15 cellular contexts compared by ENCODE assay signal in the genomic region with DNA sequence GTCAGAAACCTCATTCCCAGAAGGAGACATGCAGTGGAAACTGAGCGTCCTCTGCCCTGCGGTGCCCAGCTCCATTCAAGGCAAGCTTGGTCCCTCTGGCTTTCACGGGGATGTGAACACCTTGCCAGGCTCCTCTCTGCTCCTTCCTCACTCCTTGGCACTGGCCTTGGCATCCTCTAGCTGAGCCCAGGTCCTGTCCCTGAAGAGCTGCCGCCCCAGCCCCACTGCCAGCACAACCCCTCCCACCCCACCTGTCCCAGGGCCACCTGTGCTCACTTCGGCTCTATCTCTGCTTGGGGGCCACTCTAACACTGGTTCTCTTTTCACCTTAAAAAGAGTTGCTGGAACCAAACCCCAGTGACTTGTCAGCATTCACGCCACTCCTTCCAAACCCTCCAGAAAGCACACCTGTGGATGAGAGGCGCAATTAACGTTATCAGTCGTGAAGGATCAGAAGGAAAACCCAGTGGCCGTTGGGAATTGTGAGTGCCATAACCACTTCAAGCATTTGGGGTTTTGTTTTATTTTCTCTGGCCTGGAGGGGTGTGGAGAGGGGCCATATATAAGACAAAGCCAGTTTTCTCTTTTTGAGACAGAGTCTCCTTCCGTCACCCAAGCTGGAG.
DNase-seq lines count a peak whose midpoint lies in the region; ATAC-seq and TF ChIP-seq lines count a peak whose summit lies in the region.
"Had no signal": no experiment of that assay in that cellular context is flagged by ENCODE, and none has a peak within 500 bp of the region (broad histone marks: within the 10 kb centered on the region; RNA-seq: fewer than 3 reads in every experiment).

No MANE protein-coding gene starts in this region.

- no peak for TF ChIP-seq CTCF in neural progenitor cell (IDR thresholded peaks at IDR 0.05)
- TF ChIP-seq CTCF in adrenal gland (IDR thresholded peaks at IDR 0.05) = no peak

- intact Hi-C loops in left colon (cut with DNase I, micrococcal nuclease) (no loop called here), adrenal gland (cut with DNase I) (no loop called here)

- H3F3A ChIP-seq in neural progenitor cell (ENCODE audit: low read depth) = no peaks in the 10 kb centered on the region

- H3K27me3 Mint-ChIP-seq in neural progenitor cell (ENCODE audit: insufficient read depth, low read depth) = peaks cover 19% of the 10 kb centered on the region

- H3K27ac Mint-ChIP-seq in neural progenitor cell = no peak overlapping the region

- peak; percentile 15 for DNase-seq in NCI-H2171 treated with DMSO at 0.1 percent for 48 hours (lab: John Stamatoyannopoulos, UW)
- no peak for DNase-seq in NCI-H2171 (lab: John Stamatoyannopoulos, UW)
- peak; percentile 84 for DNase-seq in SW480 (ENCODE audit: low spot score)
- peak; percentile 14 to 35 for DNase-seq in left colon
- no peak for DNase-seq in neural progenitor cell (ENCODE audit: low spot score)
- no peak for DNase-seq in NCI-H146 (lab: John Stamatoyannopoulos, UW)
- no peak for DNase-seq in adrenal gland
- no peak for DNase-seq in activated gamma-delta T cell (lab: John Stamatoyannopoulos, UW)
- DNase-seq: ACHN; CD4-positive, CD25-positive, alpha-beta regulatory T cell; GM23248; H7 had no signal

- H3K9me3 ChIP-seq in neural progenitor cell (ENCODE audit: low read depth) (no peaks in the 10 kb centered on the region), adrenal gland (replicated peaks in 1 of 3) (no peaks in the 10 kb centered on the region)
- H3K9me3 ChIP-seq: BLaER1 treated with 17β-estradiol and CSF1 and Interleukin-3, amounts not matched to agents 10 nM and 100 nM had no signal

- peak overlapping the region; percentile 60 for H3K4me3 Mint-ChIP-seq in neural progenitor cell
- H3K4me3 Mint-ChIP-seq: CD4-positive, CD25-positive, alpha-beta regulatory T cell had no signal

- ATAC-seq in left colon = peak; percentile 52
- ATAC-seq: GM12878 had no signal

- H2AFZ ChIP-seq in neural progenitor cell (replicated peaks) = no peak overlapping the region
- H2AFZ ChIP-seq: GM23248 had no signal

- H3K9me3 Mint-ChIP-seq in neural progenitor cell = peaks cover 5% of the 10 kb centered on the region
- H3K9me3 Mint-ChIP-seq: CD4-positive, CD25-positive, alpha-beta regulatory T cell had no signal

- H3K4me3 ChIP-seq in neural progenitor cell (no peak overlapping the region), adrenal gland (no peak overlapping the region)
- H3K4me3 ChIP-seq: BLaER1 treated with 17β-estradiol and CSF1 and Interleukin-3, amounts not matched to agents 10 nM and 100 nM; GM12878; GM23248 had no signal

- no peaks in the 10 kb centered on the region for H3K79me2 ChIP-seq in neural progenitor cell (ENCODE audit: low read depth)

- 82 to 87% (median 84%) methylated on average over 11 of the region's 11 CpGs for WGBS in adrenal gland, 4 donors

- H3K9ac ChIP-seq in neural progenitor cell = no peak overlapping the region
- H3K9ac ChIP-seq: BLaER1 treated with 17β-estradiol and CSF1 and Interleukin-3, amounts not matched to agents 10 nM and 100 nM; GM23248 had no signal

- H4K20me1 ChIP-seq in neural progenitor cell (ENCODE audit: low read depth) = no peaks in the 10 kb centered on the region
- H4K20me1 ChIP-seq: BLaER1 treated with 17β-estradiol and CSF1 and Interleukin-3, amounts not matched to agents 10 nM and 100 nM had no signal

- H3K36me3 ChIP-seq in neural progenitor cell (no peaks in the 10 kb centered on the region), adrenal gland (replicated peaks in 1 of 2) (no peaks in the 10 kb centered on the region)
- H3K36me3 ChIP-seq: BLaER1 treated with 17β-estradiol and CSF1 and Interleukin-3, amounts not matched to agents 10 nM and 100 nM had no signal

- no peaks in the 10 kb centered on the region for H3K36me3 Mint-ChIP-seq in neural progenitor cell
- H3K36me3 Mint-ChIP-seq: CD4-positive, CD25-positive, alpha-beta regulatory T cell had no signal

- H3K27me3 ChIP-seq in neural progenitor cell (no peaks in the 10 kb centered on the region), adrenal gland (no peaks in the 10 kb centered on the region)
- H3K27me3 ChIP-seq: BLaER1 treated with 17β-estradiol and CSF1 and Interleukin-3, amounts not matched to agents 10 nM and 100 nM had no signal

- H3K4me1 Mint-ChIP-seq in neural progenitor cell = peaks cover 44% of the 10 kb centered on the region

- TF ChIP-seq POLR2A in adrenal gland (IDR thresholded peaks at IDR 0.05) = no peak

- no peak overlapping the region for H3K27ac ChIP-seq in neural progenitor cell
- no peak overlapping the region for H3K27ac ChIP-seq in adrenal gland
- H3K27ac ChIP-seq: BLaER1 treated with 17β-estradiol and CSF1 and Interleukin-3, amounts not matched to agents 10 nM and 100 nM; GM23248; HL-60 had no signal

- peaks cover 29% of the 10 kb centered on the region for H3K4me1 ChIP-seq in neural progenitor cell
- H3K4me1 ChIP-seq in adrenal gland (replicated peaks in 1 of 2) = no peaks in the 10 kb centered on the region

- H3K4me2 ChIP-seq in neural progenitor cell = no peak overlapping the region
- H3K4me2 ChIP-seq: BLaER1 treated with 17β-estradiol and CSF1 and Interleukin-3, amounts not matched to agents 10 nM and 100 nM had no signal

Comparison
In these comparisons a context has a peak if more than half of its experiments do, and no peak if none do; other contexts are left out.
1. DNase-seq: peak in NCI-H2171 treated with DMSO at 0.1 percent for 48 hours (single experiment), SW480 (single experiment) and left colon (2 of 2); none in NCI-H2171 (single experiment), neural progenitor cell (single experiment), NCI-H146 (single experiment), adrenal gland (0 of 7) and activated gamma-delta T cell (single experiment).